8 cellular contexts compared by ENCODE assay signal in genomic region chr9:109319072-109319630, GRCh38. TPM values are rescaled to one million over a fixed set of nuclear protein-coding genes. Genes with fewer than 3 reads are reported as not detected.
DNase-seq lines count a peak whose midpoint lies in the region; ATAC-seq and TF ChIP-seq lines count a peak whose summit lies in the region.

No MANE protein-coding gene starts in this region.

- peaks cover 40% of the 10 kb centered on the region for H3K27me3 ChIP-seq in cardiac muscle cell

- no peak for ATAC-seq in HG03159 (IDR thresholded peaks at IDR 0.05; ENCODE audit: unreplicated experiment)
- ATAC-seq in GM19023 (IDR thresholded peaks at IDR 0.05; ENCODE audit: unreplicated experiment) = no peak

- DNase-seq in HT-29 (ENCODE audit: low spot score) (peak; percentile 54), cardiac muscle cell (ENCODE audit: low read depth in 1 of 2, low spot score in 1 of 2) (peak in 1 of 2 donors; percentile 19), retina (peak; percentile 58), NCI-H1105 treated with DMSO at 0.1 percent for 48 hours (lab: John Stamatoyannopoulos, UW) (no peak), NCI-H187 treated with DMSO at 0.1 percent for 48 hours (lab: John Stamatoyannopoulos, UW) (no peak)

- TF ChIP-seq CTCF in VCaP (conservative IDR thresholded peaks at IDR 0.05) (no peak), cardiac muscle cell (IDR thresholded peaks at IDR 0.05; ENCODE audit: low read depth, low read length) (no peak)

- H3K4me1 ChIP-seq in cardiac muscle cell (ENCODE audit: low read depth) = peaks cover 4% of the 10 kb centered on the region

- H3K4me3 ChIP-seq in cardiac muscle cell = peak overlapping the region; percentile 52

- H3K9me3 ChIP-seq in cardiac muscle cell (ENCODE audit: low read depth) = no peaks in the 10 kb centered on the region

- H3K27ac ChIP-seq in VCaP (peak overlapping the region; percentile 97), cardiac muscle cell (no peak overlapping the region)

- H3K36me3 ChIP-seq in cardiac muscle cell = no peaks in the 10 kb centered on the region

RNA-seq across cellular contexts. Expression of gene EPB41L4B, which starts 1.7 kb away (rescaled TPM):
- 8.2 and 10.1 TPM in 2 replicates for total RNA-seq in HT-29 (2014; rRNA removed; shearing (Covaris generic))
- total RNA-seq in cardiac muscle cell = 2.0 and 2.1 TPM in 2 replicates
- 2.1 and 4.7 TPM in 2 replicates for polyA plus RNA-seq in cardiac muscle cell

Comparison
In these comparisons a context has a peak if more than half of its experiments do, and no peak if none do; other contexts are left out.
1. DNase-seq: peak in HT-29 (single experiment) and retina (single experiment); none in NCI-H1105 treated with DMSO at 0.1 percent for 48 hours (single experiment) and NCI-H187 treated with DMSO at 0.1 percent for 48 hours (single experiment).